In the genomic region with DNA sequence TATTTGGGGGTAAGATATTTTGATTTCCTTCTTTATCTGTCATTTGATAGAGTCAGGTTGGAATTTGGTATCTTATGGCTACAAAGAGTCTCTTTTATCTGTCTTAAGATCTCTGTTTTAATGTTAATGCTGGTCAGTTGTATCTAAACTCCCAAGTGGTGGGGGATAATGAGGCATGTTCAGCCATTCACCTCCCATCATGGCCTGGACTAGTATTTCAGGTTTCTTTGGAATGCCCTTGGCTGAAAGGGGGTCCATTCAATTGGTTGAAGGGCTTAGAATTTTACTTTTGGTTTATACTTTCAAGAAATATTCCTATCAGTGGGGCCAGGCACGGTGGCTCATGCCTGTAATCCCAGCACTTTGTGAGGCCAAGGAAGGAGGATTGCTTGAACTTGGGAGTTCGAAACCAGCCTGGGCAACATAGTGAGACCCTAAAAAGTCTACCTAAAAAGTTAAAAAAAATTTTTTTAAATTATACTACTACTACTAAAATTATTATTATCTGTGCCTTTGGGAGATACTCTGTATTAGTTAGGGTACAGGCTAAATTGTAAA, we compare ENCODE assay signal across 16 cellular contexts. TPM values are rescaled to one million over a fixed set of nuclear protein-coding genes. Genes with fewer than 3 reads are reported as not detected.
A peak's percentile ranks its signal among the peaks of the same experiment; 100 is the strongest.
DNase-seq lines count a peak whose midpoint lies in the region; ATAC-seq, FAIRE-seq and TF ChIP-seq lines count a peak whose summit lies in the region.
"Had no signal": no experiment of that assay in that cellular context is flagged by ENCODE, and none has a peak within 500 bp of the region (broad histone marks: within the 10 kb centered on the region; RNA-seq: fewer than 3 reads in every experiment).

No MANE protein-coding gene starts in this region.

- CTCF ChIA-PET in activated CD8-positive, alpha-beta T cell treated with anti-CD3 and anti-CD28 coated beads for 36 hours (lab: Charles Lee), result interaction anchor here (1.0 kb wide), 1 partner anchor 216 kb away, joined by 4 read pairs; no protein-coding TSS in a partner anchor

- POLR2A ChIA-PET in activated CD8-positive, alpha-beta T cell treated with anti-CD3 and anti-CD28 coated beads for 36 hours (lab: Charles Lee), result interaction anchor here (1.5 to 6.9 kb wide), 2 partner anchors 8 to 56 kb away, joined by 4 to 113 read pairs; a partner anchor contains a TSS

- no peaks in the 10 kb centered on the region for H3K27me3 Mint-ChIP-seq in activated naive CD4-positive, alpha-beta T cell treated with anti-CD3 and anti-CD28 coated beads, Interleukin-2, amount 50 U/mL, for 24 hours
- H3K27me3 Mint-ChIP-seq in activated CD8-positive, alpha-beta T cell treated with anti-CD3 and anti-CD28 coated beads for 36 hours, result no peaks in the 10 kb centered on the region

- peak overlapping the region; percentile 33 for H3K4me3 Mint-ChIP-seq in activated naive CD4-positive, alpha-beta T cell treated with anti-CD3 and anti-CD28 coated beads, Interleukin-2, amount 50 U/mL, for 24 hours
- H3K4me3 Mint-ChIP-seq in activated CD8-positive, alpha-beta T cell treated with anti-CD3 and anti-CD28 coated beads for 36 hours, result no peak overlapping the region
- H3K4me3 Mint-ChIP-seq in stimulated activated effector memory CD8-positive, alpha-beta T cell treated with anti-CD3 and anti-CD28 coated beads, Interleukin-12 subunit alpha, Interleukin-12 subunit beta, amount 100 ng/mL, for 72 hours, result peak overlapping the region; percentile 97

- no peak for FAIRE-seq in GM19239 (lab: Jason Lieb, UNC)

- peaks cover 5% of the 10 kb centered on the region for H3K9me3 Mint-ChIP-seq in activated naive CD4-positive, alpha-beta T cell treated with anti-CD3 and anti-CD28 coated beads, Interleukin-2, amount 50 U/mL, for 24 hours
- peaks cover 2% of the 10 kb centered on the region for H3K9me3 Mint-ChIP-seq in activated CD8-positive, alpha-beta T cell treated with anti-CD3 and anti-CD28 coated beads for 36 hours
- H3K9me3 Mint-ChIP-seq in stimulated activated effector memory CD8-positive, alpha-beta T cell treated with anti-CD3 and anti-CD28 coated beads, Interleukin-12 subunit alpha, Interleukin-12 subunit beta, amount 100 ng/mL, for 72 hours, result peaks cover 5% of the 10 kb centered on the region

- TF ChIP-seq CTCF in activated CD8-positive, alpha-beta T cell treated with anti-CD3 and anti-CD28 coated beads for 36 hours (IDR thresholded peaks at IDR 0.05), result no peak

- no peaks in the 10 kb centered on the region for H3K36me3 ChIP-seq in esophagus (ENCODE audit: control insufficient read depth in 2 of 2, insufficient read depth in 2 of 2, low read length in 1 of 2)

- peak overlapping the region; percentile 85 for H3K27ac Mint-ChIP-seq in activated naive CD4-positive, alpha-beta T cell treated with anti-CD3 and anti-CD28 coated beads, Interleukin-2, amount 50 U/mL, for 24 hours
- H3K27ac Mint-ChIP-seq in activated CD8-positive, alpha-beta T cell treated with anti-CD3 and anti-CD28 coated beads for 36 hours, result peak overlapping the region; percentile 56
- peak overlapping the region; percentile 99 for H3K27ac Mint-ChIP-seq in stimulated activated effector memory CD8-positive, alpha-beta T cell treated with anti-CD3 and anti-CD28 coated beads, Interleukin-12 subunit alpha, Interleukin-12 subunit beta, amount 100 ng/mL, for 72 hours

- H3K4me1 ChIP-seq in esophagus (ENCODE audit: control insufficient read depth in 2 of 2, insufficient read depth in 2 of 2, low read length in 1 of 2), result peaks cover 0 to 9% of the 10 kb centered on the region in 2 donors

- intact Hi-C loops in activated CD8-positive, alpha-beta T cell treated with anti-CD3 and anti-CD28 coated beads for 36 hours (cut with micrococcal nuclease), result no loop called here

- no peak for DNase-seq in activated naive CD4-positive, alpha-beta T cell treated with Interleukin-2 at 50 U/mL for 16 hours
- DNase-seq in activated CD8-positive, alpha-beta T cell treated with anti-CD3 and anti-CD28 coated beads for 36 hours, result no peak
- no peak for DNase-seq in stimulated activated effector memory CD8-positive, alpha-beta T cell treated with anti-CD3 and anti-CD28 coated beads, Interleukin-12 subunit alpha, Interleukin-12 subunit beta, amount 100 ng/mL, for 72 hours (ENCODE audit: low spot score in 2 of 2)
- DNase-seq in GM19239 (ENCODE audit: insufficient read length, low spot score), result no peak
- DNase-seq in NCI-H1048 (lab: John Stamatoyannopoulos, UW), result no peak
- DNase-seq: amygdala; caudate nucleus; effector CD4-positive, alpha-beta T cell; hypothalamus; left colon; NCI-H2107; NCI-H69; stimulated activated CD4-positive, alpha-beta T cell treated with anti-CD3 and anti-CD28 coated beads, Interleukin-2, amount 100 ng/mL, for 48 hours had no signal

- ATAC-seq in activated CD8-positive, alpha-beta T cell treated with anti-CD3 and anti-CD28 coated beads for 36 hours, result no peak
- no peak for ATAC-seq in stimulated activated effector memory CD8-positive, alpha-beta T cell treated with anti-CD3 and anti-CD28 coated beads, Interleukin-12 subunit alpha, Interleukin-12 subunit beta, amount 100 ng/mL, for 72 hours
- no peak for ATAC-seq in GM21786 (IDR thresholded peaks at IDR 0.05; ENCODE audit: unreplicated experiment)
- ATAC-seq: left colon had no signal

- WGBS in esophagus, 2 donors, result 97 to 98% methylated on average over 2 of the region's 2 CpGs

- H3K4me3 ChIP-seq in esophagus (ENCODE audit: low read depth in 1 of 2, low read length in 2 of 2), result no peak overlapping the region

- no peaks in the 10 kb centered on the region for H3K9me3 ChIP-seq in esophagus (ENCODE audit: control insufficient read depth in 2 of 2, insufficient read depth in 1 of 2, low read depth in 1 of 2, low read length in 1 of 2)

- no peaks in the 10 kb centered on the region for H3K27me3 ChIP-seq in esophagus (ENCODE audit: control insufficient read depth in 1 of 2, insufficient read depth in 2 of 2, low read length in 2 of 2)

- H3K4me1 Mint-ChIP-seq in activated naive CD4-positive, alpha-beta T cell treated with anti-CD3 and anti-CD28 coated beads, Interleukin-2, amount 50 U/mL, for 24 hours, result peaks cover 70% of the 10 kb centered on the region
- H3K4me1 Mint-ChIP-seq in activated CD8-positive, alpha-beta T cell treated with anti-CD3 and anti-CD28 coated beads for 36 hours (ENCODE audit: low read depth), result peaks cover 56% of the 10 kb centered on the region
- H3K4me1 Mint-ChIP-seq in stimulated activated effector memory CD8-positive, alpha-beta T cell treated with anti-CD3 and anti-CD28 coated beads, Interleukin-12 subunit alpha, Interleukin-12 subunit beta, amount 100 ng/mL, for 72 hours, result peaks cover 61% of the 10 kb centered on the region

- H3K27ac ChIP-seq in esophagus (ENCODE audit: low read depth in 2 of 2, low read length in 1 of 2), result peak overlapping the region; percentile 36 to 89

- peaks cover 13% of the 10 kb centered on the region for H3K36me3 Mint-ChIP-seq in activated naive CD4-positive, alpha-beta T cell treated with anti-CD3 and anti-CD28 coated beads, Interleukin-2, amount 50 U/mL, for 24 hours
- peaks cover 61% of the 10 kb centered on the region for H3K36me3 Mint-ChIP-seq in activated CD8-positive, alpha-beta T cell treated with anti-CD3 and anti-CD28 coated beads for 36 hours (ENCODE audit: low read depth)
- H3K36me3 Mint-ChIP-seq in stimulated activated effector memory CD8-positive, alpha-beta T cell treated with anti-CD3 and anti-CD28 coated beads, Interleukin-12 subunit alpha, Interleukin-12 subunit beta, amount 100 ng/mL, for 72 hours, result peaks cover 48% of the 10 kb centered on the region

RNA-seq across cellular contexts. Expression of a gene that starts 4.7 kb away (rescaled TPM):
- total RNA-seq in activated CD8-positive, alpha-beta T cell treated with anti-CD3 and anti-CD28 coated beads for 36 hours, result 10 to 100 TPM; 52.3 to 59.3 TPM
- 10 to 100 TPM; 18.0 to 26.1 TPM for polyA plus RNA-seq in esophagus

RNA-seq across cellular contexts. Expression of a gene that starts 58.1 kb away (rescaled TPM):
- 10 to 100 TPM; 12.8 to 12.9 TPM for total RNA-seq in activated CD8-positive, alpha-beta T cell treated with anti-CD3 and anti-CD28 coated beads for 36 hours
- 1 to 10 TPM in 1 of 2 donors, under 1 TPM in 1; 0.83 to 2.3 TPM for polyA plus RNA-seq in esophagus
